Comparison of ENCODE assay signal across 8 cellular contexts in genomic region chr1:112390775-112391602, GRCh38. TPM values are rescaled to one million over a fixed set of nuclear protein-coding genes. Genes with fewer than 3 reads are reported as not detected.
DNase-seq lines count a peak whose midpoint lies in the region; ATAC-seq lines count a peak whose summit lies in the region.

No MANE protein-coding gene starts in this region.

- peaks cover 3% of the 10 kb centered on the region for H3K36me3 Mint-ChIP-seq in effector memory CD8-positive, alpha-beta T cell (ENCODE audit: insufficient read depth)

- WGBS in mesenchymal stem cell, result 5% methylated on average over 11 of the region's 15 CpGs

- peak overlapping the region in 7 of 11 experiments; percentile 39 to 67 (median 47); a peak in 13 of 22 replicates for H3K27ac ChIP-seq in BLaER1 treated with 17β-estradiol and CSF1 and Interleukin-3, amounts not matched to agents 10 nM and 100 nM
- H3K27ac ChIP-seq in mesenchymal stem cell (ENCODE audit: low read length, poor library complexity, severe bottlenecking), result peak overlapping the region; percentile 72

- H2BK5ac ChIP-seq in mesenchymal stem cell (ENCODE audit: low read depth, low read length, poor library complexity, severe bottlenecking), result no peak overlapping the region

- peak overlapping the region; percentile 59 to 70 for H3K18ac ChIP-seq in mesenchymal stem cell (ENCODE audit: low read depth in 1 of 2, low read length in 2 of 2)

- H2AFZ ChIP-seq in mesenchymal stem cell (ENCODE audit: low read depth, low read length), result peak overlapping the region; percentile 62

- peak overlapping the region in 1 of 2 experiments; percentile 32 for H3K4ac ChIP-seq in mesenchymal stem cell (ENCODE audit: low read depth in 1 of 2, low read length in 2 of 2)

- peaks cover 30 to 57% (median 37%) of the 10 kb centered on the region in 10 experiments for H3K4me1 ChIP-seq in BLaER1 treated with 17β-estradiol and CSF1 and Interleukin-3, amounts not matched to agents 10 nM and 100 nM
- H3K4me1 ChIP-seq in mesenchymal stem cell (ENCODE audit: control insufficient read depth, insufficient read depth, low read depth, low read length), result peaks cover 12% of the 10 kb centered on the region

- H3K4me1 Mint-ChIP-seq in effector memory CD8-positive, alpha-beta T cell (ENCODE audit: low read depth in 2 of 2), result peaks cover 9 to 14% of the 10 kb centered on the region in 2 donors

- H3K79me1 ChIP-seq in mesenchymal stem cell (replicated peaks; ENCODE audit: low read length, poor library complexity, severe bottlenecking), result peaks cover 4% of the 10 kb centered on the region

- no peaks in the 10 kb centered on the region for H3K27me3 ChIP-seq in BLaER1 treated with 17β-estradiol and CSF1 and Interleukin-3, amounts not matched to agents 10 nM and 100 nM
- no peaks in the 10 kb centered on the region for H3K27me3 ChIP-seq in mesenchymal stem cell (ENCODE audit: control insufficient read depth in 1 of 2, insufficient read depth in 1 of 2, low read length in 2 of 2)

- peak overlapping the region; percentile 68 to 93 (median 87) for H3K4me2 ChIP-seq in BLaER1 treated with 17β-estradiol and CSF1 and Interleukin-3, amounts not matched to agents 10 nM and 100 nM
- H3K4me2 ChIP-seq in mesenchymal stem cell (ENCODE audit: low read length, poor library complexity, severe bottlenecking), result peak overlapping the region; percentile 65

- H4K8ac ChIP-seq in mesenchymal stem cell (ENCODE audit: low read length), result peak overlapping the region; percentile 8

- H2BK120ac ChIP-seq in mesenchymal stem cell (ENCODE audit: low read depth, low read length), result no peak overlapping the region

- no peak overlapping the region for H3K27ac Mint-ChIP-seq in effector memory CD8-positive, alpha-beta T cell

- H3K9me3 Mint-ChIP-seq in effector memory CD8-positive, alpha-beta T cell, result no peaks in the 10 kb centered on the region

- H3K4me3 ChIP-seq in BLaER1 treated with 17β-estradiol and CSF1 and Interleukin-3, amounts not matched to agents 10 nM and 100 nM, result peak overlapping the region; percentile 44 to 67 (median 56)
- peak overlapping the region in 1 of 2 experiments; percentile 76 for H3K4me3 ChIP-seq in mesenchymal stem cell (ENCODE audit: insufficient read depth in 1 of 2, low read depth in 1 of 2, low read length in 2 of 2)

- H3K23ac ChIP-seq in mesenchymal stem cell (ENCODE audit: low read length in 2 of 2), result no peak overlapping the region

- peak overlapping the region; percentile 44 to 59 for H3K4me3 Mint-ChIP-seq in effector memory CD8-positive, alpha-beta T cell

- peaks cover 29 to 64% of the 10 kb centered on the region in 2 donors for H3K27me3 Mint-ChIP-seq in effector memory CD8-positive, alpha-beta T cell

- H2AK5ac ChIP-seq in mesenchymal stem cell (ENCODE audit: low read length, severe bottlenecking), result peak overlapping the region; percentile 21

- no peak overlapping the region for H3K14ac ChIP-seq in mesenchymal stem cell (ENCODE audit: low read length in 2 of 2)

- H4K20me1 ChIP-seq in BLaER1 treated with 17β-estradiol and CSF1 and Interleukin-3, amounts not matched to agents 10 nM and 100 nM, result no peaks in the 10 kb centered on the region

- peak; percentile 55 for ATAC-seq in GM19397 (IDR thresholded peaks at IDR 0.05; ENCODE audit: unreplicated experiment)
- ATAC-seq in effector memory CD8-positive, alpha-beta T cell (replicated peaks), result peak; percentile 93

- H4K91ac ChIP-seq in mesenchymal stem cell (ENCODE audit: low read length), result no peak overlapping the region

- H2BK12ac ChIP-seq in mesenchymal stem cell (ENCODE audit: low read length in 2 of 2), result peak overlapping the region; percentile 19 to 61

- H2BK15ac ChIP-seq in mesenchymal stem cell (ENCODE audit: low read depth, poor library complexity, severe bottlenecking), result no peak overlapping the region

- H3K36me3 ChIP-seq in BLaER1 treated with 17β-estradiol and CSF1 and Interleukin-3, amounts not matched to agents 10 nM and 100 nM, result no peaks in the 10 kb centered on the region
- no peaks in the 10 kb centered on the region for H3K36me3 ChIP-seq in mesenchymal stem cell (ENCODE audit: control insufficient read depth in 1 of 2, insufficient read depth in 2 of 2, low read depth in 1 of 2, low read length in 2 of 2)

- DNase-seq in HT-29 (ENCODE audit: low spot score) (peak; percentile 96), NK-92 (lab: John Stamatoyannopoulos, UW; ENCODE audit: unreplicated experiment) (peak; percentile 22), mesenchymal stem cell (peak; percentile 91)
- peak; percentile 90 for DNase-seq in activated CD8-positive, alpha-beta memory T cell treated with anti-CD3 and anti-CD28 coated beads for 24 hours
- peak; percentile 72 to 78 (median 76) for DNase-seq in effector memory CD8-positive, alpha-beta T cell
- DNase-seq in stimulated activated CD8-positive, alpha-beta memory T cell treated with anti-CD3 and anti-CD28 coated beads, Interleukin-12 subunit alpha, Interleukin-12 subunit beta, amount 100 ng/mL, for 24 hours (ENCODE audit: extremely low read depth), result peak; percentile 37

- peak overlapping the region; percentile 41 to 71 (median 65); a peak in 21 of 22 replicates for H3K9ac ChIP-seq in BLaER1 treated with 17β-estradiol and CSF1 and Interleukin-3, amounts not matched to agents 10 nM and 100 nM
- peak overlapping the region; percentile 86 for H3K9ac ChIP-seq in mesenchymal stem cell (ENCODE audit: low read length)

- no peaks in the 10 kb centered on the region for H3K9me3 ChIP-seq in BLaER1 treated with 17β-estradiol and CSF1 and Interleukin-3, amounts not matched to agents 10 nM and 100 nM (replicated peaks in 1 of 11)
- H3K9me3 ChIP-seq in mesenchymal stem cell (ENCODE audit: control insufficient read depth, low read length), result no peaks in the 10 kb centered on the region

RNA-seq across cellular contexts. Expression of gene CTTNBP2NL, which starts 5.0 kb away (rescaled TPM):
- total RNA-seq in HT-29 (2014; rRNA removed; shearing (Covaris generic)), result 4.9 and 5.2 TPM in 2 replicates
- polyA plus RNA-seq in mesenchymal stem cell (2013, experiment 1 of 2), result 16.2 TPM
- polyA plus RNA-seq in mesenchymal stem cell (2013, experiment 2 of 2), result 17.4 TPM

Comparison
In these comparisons a context has a peak if more than half of its experiments do, and no peak if none do; other contexts are left out.
1. DNase-seq: peak in every context shown above with its lines; median percentile 96 in HT-29; 91 in mesenchymal stem cell; 90 in activated CD8-positive, alpha-beta memory T cell treated with anti-CD3 and anti-CD28 coated beads for 24 hours; 76 in effector memory CD8-positive, alpha-beta T cell; 37 in stimulated activated CD8-positive, alpha-beta memory T cell treated with anti-CD3 and anti-CD28 coated beads, Interleukin-12 subunit alpha, Interleukin-12 subunit beta, amount 100 ng/mL, for 24 hours; 22 in NK-92.